Comparison of ENCODE assay signal across 14 cellular contexts in genomic region chr3:117252208-117252607, GRCh38.
DNase-seq lines count a peak whose midpoint lies in the region; ATAC-seq, FAIRE-seq and TF ChIP-seq lines count a peak whose summit lies in the region.
"Had no signal": no experiment of that assay in that cellular context is flagged by ENCODE, and none has a peak within 500 bp of the region (broad histone marks: within the 10 kb centered on the region; RNA-seq: fewer than 3 reads in every experiment).

No MANE protein-coding gene starts in this region.

- no peak overlapping the region for H3K4me3 ChIP-seq in fibroblast of pulmonary artery (replicated peaks; ENCODE audit: low read depth, low read length)
- H3K4me3 ChIP-seq: K562, thoracic aorta had no signal

- ATAC-seq in HG03196 (IDR thresholded peaks at IDR 0.05; ENCODE audit: unreplicated experiment) (peak; percentile 49), GM18909 (IDR thresholded peaks at IDR 0.05; ENCODE audit: poor library complexity, unreplicated experiment) (no peak), GM21526 (IDR thresholded peaks at IDR 0.05; ENCODE audit: low FRiP score, unreplicated experiment) (no peak)
- ATAC-seq: K562 had no signal

- DNase-seq in RCC 7860 (ENCODE audit: low spot score), result peak; percentile 6
- peak; percentile 3 for DNase-seq in fibroblast of pulmonary artery (ENCODE audit: low read depth)
- peak; percentile 29 for DNase-seq in stromal cell of bone marrow (ENCODE audit: low read depth)
- DNase-seq in NCI-H1436 treated with DMSO at 0.1 percent for 48 hours (lab: John Stamatoyannopoulos, UW), result no peak
- DNase-seq: activated B cell treated with CpG ODN at 0.5 μM for 24 hours; activated CD8-positive, alpha-beta memory T cell treated with anti-CD3 and anti-CD28 coated beads, Interleukin-2, amount 50 U/mL, for 4 hours; naive B cell; NCI-H1417 treated with DMSO at 0.1 percent for 48 hours; NCI-H446 had no signal

- no peak for FAIRE-seq in RCC 7860 (lab: Jason Lieb, UNC)
- FAIRE-seq: K562 had no signal

- no peak for TF ChIP-seq CTCF in fibroblast of pulmonary artery (IDR thresholded peaks at IDR 0.05; ENCODE audit: low read length, missing control alignments)
